In the genomic region with DNA sequence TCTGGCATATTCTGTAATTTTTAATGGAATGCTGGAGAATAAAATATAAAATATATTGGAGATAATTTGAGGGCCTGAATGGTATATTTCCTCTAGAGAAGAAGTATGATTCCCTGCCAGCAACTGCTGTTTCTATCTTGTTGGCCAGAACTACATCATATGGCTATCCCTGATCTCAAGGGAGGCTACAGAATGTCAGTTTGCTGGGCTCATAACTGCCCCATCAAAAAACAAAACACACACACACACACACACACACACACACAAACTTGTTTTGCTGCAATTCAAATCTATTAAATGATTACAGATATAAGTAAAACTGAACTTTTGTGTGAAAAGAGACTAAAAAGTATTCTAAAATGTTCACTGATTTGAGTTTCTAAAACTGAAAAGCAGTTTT, we compare ENCODE assay signal across 23 cellular contexts.
"Had no signal": no experiment of that assay in that cellular context is flagged by ENCODE, and none has a peak within 500 bp of the region (broad histone marks: within the 10 kb centered on the region; RNA-seq: fewer than 3 reads in every experiment).

No MANE protein-coding gene starts in this region.

- H3K9me3 ChIP-seq: tibial artery, uterus had no signal

- H3K27ac ChIP-seq: tibial artery, uterus had no signal

- DNase-seq: activated B cell treated with CpG ODN at 0.5 μM for 24 hours; activated CD4-positive, alpha-beta memory T cell treated with anti-CD3 and anti-CD28 coated beads, Interleukin-2, amount 10 ng/mL, durations not matched to agents 7 days and 5 days; activated CD4-positive, alpha-beta T cell treated with anti-CD3 and anti-CD28 coated beads for 4 hours; activated CD8-positive, alpha-beta memory T cell treated with anti-CD3 and anti-CD28 coated beads, Interleukin-2, amount 10 ng/mL, durations not matched to agents 7 days and 5 days; activated naive CD4-positive, alpha-beta T cell treated with anti-CD3 and anti-CD28 coated beads for 36 hours; activated naive CD8-positive, alpha-beta T cell treated with anti-CD3 and anti-CD28 coated beads, Interleukin-2, amount 50 U/mL, for 24 hours; activated T-cell treated with anti-CD3 and anti-CD28 coated beads, Interleukin-2, amount 50 U/mL, for 4 hours; anterior cingulate cortex; effector CD4-positive, alpha-beta T cell; heart left ventricle; left lung; stimulated activated CD4-positive, alpha-beta T cell treated with anti-CD3 and anti-CD28 coated beads, Interleukin-2, amount 100 ng/mL, for 24 hours; stimulated activated naive CD8-positive, alpha-beta T cell treated with anti-CD3 and anti-CD28 coated beads, Interleukin-15, Interleukin-2, amounts not matched to agents 100 U/mL and 50 U/mL, for 24 hours; substantia nigra; T-helper 1 cell; T-helper 9 cell; tibial artery; uterus had no signal

- H3K4me1 ChIP-seq: tibial artery had no signal

- H3K27me3 Mint-ChIP-seq: activated B cell treated with CpG ODN at 0.5 μM for 24 hours; activated CD4-positive, alpha-beta memory T cell treated with anti-CD3 and anti-CD28 coated beads, Interleukin-2, amount 10 ng/mL, durations not matched to agents 7 days and 5 days; activated CD8-positive, alpha-beta memory T cell treated with anti-CD3 and anti-CD28 coated beads, Interleukin-2, amount 10 ng/mL, durations not matched to agents 7 days and 5 days; activated naive CD8-positive, alpha-beta T cell treated with anti-CD3 and anti-CD28 coated beads, Interleukin-2, amount 50 U/mL, for 24 hours; brain; central memory CD8-positive, alpha-beta T cell; progenitor cell of endocrine pancreas had no signal

- H3K4me3 ChIP-seq: heart left ventricle, left lung, tibial artery, uterus had no signal

- H3K27ac Mint-ChIP-seq: activated B cell treated with CpG ODN at 0.5 μM for 24 hours; activated CD4-positive, alpha-beta memory T cell treated with anti-CD3 and anti-CD28 coated beads, Interleukin-2, amount 10 ng/mL, durations not matched to agents 7 days and 5 days; activated CD8-positive, alpha-beta memory T cell treated with anti-CD3 and anti-CD28 coated beads, Interleukin-2, amount 10 ng/mL, durations not matched to agents 7 days and 5 days; activated naive CD4-positive, alpha-beta T cell treated with anti-CD3 and anti-CD28 coated beads for 36 hours; activated naive CD8-positive, alpha-beta T cell treated with anti-CD3 and anti-CD28 coated beads, Interleukin-2, amount 50 U/mL, for 24 hours; brain; progenitor cell of endocrine pancreas had no signal

- H3K27me3 ChIP-seq: heart left ventricle, left lung, tibial artery, uterus had no signal

- H3K36me3 ChIP-seq: uterus had no signal

- H3K4me3 Mint-ChIP-seq: activated B cell treated with CpG ODN at 0.5 μM for 24 hours; activated CD4-positive, alpha-beta memory T cell treated with anti-CD3 and anti-CD28 coated beads, Interleukin-2, amount 10 ng/mL, durations not matched to agents 7 days and 5 days; activated CD8-positive, alpha-beta memory T cell treated with anti-CD3 and anti-CD28 coated beads, Interleukin-2, amount 10 ng/mL, durations not matched to agents 7 days and 5 days; activated naive CD4-positive, alpha-beta T cell treated with anti-CD3 and anti-CD28 coated beads for 36 hours; activated naive CD8-positive, alpha-beta T cell treated with anti-CD3 and anti-CD28 coated beads, Interleukin-2, amount 50 U/mL, for 24 hours; activated T-cell treated with anti-CD3 and anti-CD28 coated beads, Interleukin-2, amount 50 U/mL, for 4 hours; brain; central memory CD8-positive, alpha-beta T cell; neural crest cell had no signal

- H3K9me3 Mint-ChIP-seq: central memory CD8-positive, alpha-beta T cell had no signal

- H3K4me1 Mint-ChIP-seq: brain, neural crest cell had no signal

- ATAC-seq: activated CD8-positive, alpha-beta memory T cell treated with anti-CD3 and anti-CD28 coated beads, Interleukin-2, amount 10 ng/mL, durations not matched to agents 7 days and 5 days; activated naive CD8-positive, alpha-beta T cell treated with anti-CD3 and anti-CD28 coated beads, Interleukin-2, amount 50 U/mL, for 24 hours; activated T-cell treated with anti-CD3 and anti-CD28 coated beads, Interleukin-2, amount 50 U/mL, for 4 hours; esophagus mucosa; heart left ventricle; left lung; stimulated activated naive CD8-positive, alpha-beta T cell treated with anti-CD3 and anti-CD28 coated beads, Interleukin-15, Interleukin-2, amounts not matched to agents 100 U/mL and 50 U/mL, for 24 hours had no signal
